1 cellular context compared by ENCODE assay signal in genomic region chr10:30330512-30331168, GRCh38.
TF ChIP-seq lines count a peak whose summit lies in the region.

No MANE protein-coding gene starts in this region.

TF ChIP-seq in GM12878, 131 proteins besides CTCF, POLR2A, EP300 and RAD21:
- no peak for TF ChIP-seq CEBPZ (IDR thresholded peaks at IDR 0.05; ENCODE audit: low read depth, low read length)
- no peak for TF ChIP-seq PML (IDR thresholded peaks at IDR 0.05; ENCODE audit: low read length)
- no peak for TF ChIP-seq TCF7 (IDR thresholded peaks at IDR 0.05; ENCODE audit: borderline replicate concordance)
- TF ChIP-seq PKNOX1 (IDR thresholded peaks at IDR 0.05): no peak
- TF ChIP-seq, protein P1, sequence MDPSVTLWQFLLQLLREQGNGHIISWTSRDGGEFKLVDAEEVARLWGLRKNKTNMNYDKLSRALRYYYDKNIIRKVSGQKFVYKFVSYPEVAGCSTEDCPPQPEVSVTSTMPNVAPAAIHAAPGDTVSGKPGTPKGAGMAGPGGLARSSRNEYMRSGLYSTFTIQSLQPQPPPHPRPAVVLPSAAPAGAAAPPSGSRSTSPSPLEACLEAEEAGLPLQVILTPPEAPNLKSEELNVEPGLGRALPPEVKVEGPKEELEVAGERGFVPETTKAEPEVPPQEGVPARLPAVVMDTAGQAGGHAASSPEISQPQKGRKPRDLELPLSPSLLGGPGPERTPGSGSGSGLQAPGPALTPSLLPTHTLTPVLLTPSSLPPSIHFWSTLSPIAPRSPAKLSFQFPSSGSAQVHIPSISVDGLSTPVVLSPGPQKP (IDR thresholded peaks at IDR 0.05; ENCODE audit: low read depth, low read length): no peak
- TF ChIP-seq RB1 (IDR thresholded peaks at IDR 0.05; ENCODE audit: borderline replicate concordance): no peak
- no peak for TF ChIP-seq E2F4 (IDR thresholded peaks at IDR 0.05; ENCODE audit: low read depth, low read length)
- TF ChIP-seq CREB1 (IDR thresholded peaks at IDR 0.05; ENCODE audit: low read depth): no peak
- no peak for TF ChIP-seq POLR2AphosphoS2 (IDR thresholded peaks at IDR 0.05; ENCODE audit: low read depth, low read length)
- TF ChIP-seq EZH2 (IDR thresholded peaks at IDR 0.05; ENCODE audit: borderline replicate concordance, control insufficient read depth, low read depth, low read length): no peak
- no peak for TF ChIP-seq ETV6 (conservative IDR thresholded peaks at IDR 0.05 in 1 of 2, IDR thresholded peaks at IDR 0.05 in 1 of 2; ENCODE audit: borderline replicate concordance in 1 of 2, low read depth in 1 of 2)
- TF ChIP-seq ZNF207 (IDR thresholded peaks at IDR 0.05; ENCODE audit: borderline replicate concordance): no peak
- TF ChIP-seq HCFC1 (IDR thresholded peaks at IDR 0.05; ENCODE audit: low read length): no peak
- no peak for TF ChIP-seq NRF1 (conservative IDR thresholded peaks at IDR 0.05; ENCODE audit: low read depth, low read length)
- TF ChIP-seq, protein P2, sequence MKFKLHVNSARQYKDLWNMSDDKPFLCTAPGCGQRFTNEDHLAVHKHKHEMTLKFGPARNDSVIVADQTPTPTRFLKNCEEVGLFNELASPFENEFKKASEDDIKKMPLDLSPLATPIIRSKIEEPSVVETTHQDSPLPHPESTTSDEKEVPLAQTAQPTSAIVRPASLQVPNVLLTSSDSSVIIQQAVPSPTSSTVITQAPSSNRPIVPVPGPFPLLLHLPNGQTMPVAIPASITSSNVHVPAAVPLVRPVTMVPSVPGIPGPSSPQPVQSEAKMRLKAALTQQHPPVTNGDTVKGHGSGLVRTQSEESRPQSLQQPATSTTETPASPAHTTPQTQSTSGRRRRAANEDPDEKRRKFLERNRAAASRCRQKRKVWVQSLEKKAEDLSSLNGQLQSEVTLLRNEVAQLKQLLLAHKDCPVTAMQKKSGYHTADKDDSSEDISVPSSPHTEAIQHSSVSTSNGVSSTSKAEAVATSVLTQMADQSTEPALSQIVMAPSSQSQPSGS (IDR thresholded peaks at IDR 0.05; ENCODE audit: low read length): no peak
- TF ChIP-seq REST (IDR thresholded peaks at IDR 0.05; ENCODE audit: low read depth, low read length): no peak
